19 cellular contexts compared by ENCODE assay signal in genomic region chr7:47407821-47408674, GRCh38.
DNase-seq lines count a peak whose midpoint lies in the region; ATAC-seq and TF ChIP-seq lines count a peak whose summit lies in the region.
"Had no signal": no experiment of that assay in that cellular context is flagged by ENCODE, and none has a peak within 500 bp of the region (broad histone marks: within the 10 kb centered on the region; RNA-seq: fewer than 3 reads in every experiment).

No MANE protein-coding gene starts in this region.

- intact Hi-C loops in colonic mucosa (cut with DNase I) (no loop called here), thyroid gland (cut with DNase I) (no loop called here)

- DNase-seq in HUDEP-2 (lab: John Stamatoyannopoulos, UW; ENCODE audit: unreplicated experiment in 76 of 76) = peak in 70 of 76 experiments; percentile 7 to 90 (median 68)
- no peak for DNase-seq in colonic mucosa
- DNase-seq in myocyte (ENCODE audit: low read depth) = peak; percentile 35
- DNase-seq in thyroid gland = no peak
- no peak for DNase-seq in activated naive CD4-positive, alpha-beta T cell treated with anti-CD3 and anti-CD28 coated beads, Interleukin-2, amount 50 U/mL, for 16 hours
- no peak for DNase-seq in NCI-H2227 treated with DMSO at 0.1 percent for 48 hours (lab: John Stamatoyannopoulos, UW)
- no peak for DNase-seq in upper lobe of left lung
- no peak for DNase-seq in DMS153 treated with DMSO at 0.1 percent for 48 hours (lab: John Stamatoyannopoulos, UW; ENCODE audit: unreplicated experiment)
- DNase-seq: activated T-cell treated with anti-CD3 and anti-CD28 coated beads, Interleukin-2, amount 50 U/mL, for 48 hours; cortex of kidney; GDM1; hypothalamus; naive B cell; NCI-H1105; NCI-H510A treated with DMSO at 0.1 percent for 48 hours; stimulated activated naive CD4-positive, alpha-beta T cell treated with Interleukin-2 at 50 U/mL for 16 hours had no signal

- no peak overlapping the region for H3K27ac ChIP-seq in colonic mucosa
- H3K27ac ChIP-seq in thyroid gland = peak overlapping the region; percentile 42 to 93 (median 85)
- H3K27ac ChIP-seq in upper lobe of left lung = peak overlapping the region in 2 of 4 donors; percentile 18 to 51
- H3K27ac ChIP-seq: pancreas, SK-N-MC had no signal

- TF ChIP-seq CTCF in colonic mucosa (IDR thresholded peaks at IDR 0.05) (no peak), thyroid gland (IDR thresholded peaks at IDR 0.05) (no peak), upper lobe of left lung (IDR thresholded peaks at IDR 0.05) (no peak)

- no peak for TF ChIP-seq POLR2A in thyroid gland (IDR thresholded peaks at IDR 0.05)
- no peak for TF ChIP-seq POLR2A in upper lobe of left lung (IDR thresholded peaks at IDR 0.05)

- no peaks in the 10 kb centered on the region for H3K27me3 ChIP-seq in colonic mucosa
- no peaks in the 10 kb centered on the region for H3K27me3 ChIP-seq in thyroid gland
- H3K27me3 ChIP-seq in upper lobe of left lung = no peaks in the 10 kb centered on the region
- H3K27me3 ChIP-seq: body of pancreas, pancreas had no signal

- TF ChIP-seq EP300 in upper lobe of left lung (IDR thresholded peaks at IDR 0.05) = no peak

- H3K9me3 ChIP-seq in colonic mucosa = no peaks in the 10 kb centered on the region
- H3K9me3 ChIP-seq in thyroid gland = no peaks in the 10 kb centered on the region
- H3K9me3 ChIP-seq in upper lobe of left lung = no peaks in the 10 kb centered on the region
- H3K9me3 ChIP-seq: body of pancreas, pancreas had no signal

- H3K36me3 ChIP-seq in colonic mucosa (no peaks in the 10 kb centered on the region), thyroid gland (peaks cover 8 to 9% of the 10 kb centered on the region in 2 donors), upper lobe of left lung (peaks cover 0 to 29% (median 8%) of the 10 kb centered on the region in 4 donors)

- H3K9ac ChIP-seq in colonic mucosa (ENCODE audit: low read depth in 2 of 2, low read length in 2 of 2) = peak overlapping the region; percentile 17 to 79

- WGBS in thyroid gland, 2 donors = 92 to 98% methylated on average over 13 to 14 of the region's 14 CpGs
- 93 to 95% methylated on average over 11 to 14 of the region's 14 CpGs for WGBS in upper lobe of left lung, 2 donors

- H3K4me3 ChIP-seq in colonic mucosa (no peak overlapping the region), thyroid gland (replicated peaks in 1 of 3) (no peak overlapping the region), upper lobe of left lung (no peak overlapping the region)
- H3K4me3 ChIP-seq: body of pancreas, pancreas, SK-N-MC had no signal

- ATAC-seq in upper lobe of left lung (ENCODE audit: low FRiP score in 2 of 2) = no peak
- ATAC-seq: body of pancreas, pancreas had no signal

- H3K4me1 ChIP-seq in colonic mucosa (no peaks in the 10 kb centered on the region), thyroid gland (peaks cover 34 to 41% of the 10 kb centered on the region in 2 donors), upper lobe of left lung (peaks cover 14 to 43% (median 25%) of the 10 kb centered on the region in 4 donors)

Comparison
In these comparisons a context has a peak if more than half of its experiments do, and no peak if none do; other contexts are left out.
1. DNase-seq: peak in HUDEP-2 (70 of 76) and myocyte (single experiment); none in colonic mucosa (single experiment), thyroid gland (0 of 2), activated naive CD4-positive, alpha-beta T cell treated with anti-CD3 and anti-CD28 coated beads, Interleukin-2, amount 50 U/mL, for 16 hours (single experiment), NCI-H2227 treated with DMSO at 0.1 percent for 48 hours (single experiment), upper lobe of left lung (0 of 2) and DMS153 treated with DMSO at 0.1 percent for 48 hours (single experiment).